29 cellular contexts compared by ENCODE assay signal in the genomic region with DNA sequence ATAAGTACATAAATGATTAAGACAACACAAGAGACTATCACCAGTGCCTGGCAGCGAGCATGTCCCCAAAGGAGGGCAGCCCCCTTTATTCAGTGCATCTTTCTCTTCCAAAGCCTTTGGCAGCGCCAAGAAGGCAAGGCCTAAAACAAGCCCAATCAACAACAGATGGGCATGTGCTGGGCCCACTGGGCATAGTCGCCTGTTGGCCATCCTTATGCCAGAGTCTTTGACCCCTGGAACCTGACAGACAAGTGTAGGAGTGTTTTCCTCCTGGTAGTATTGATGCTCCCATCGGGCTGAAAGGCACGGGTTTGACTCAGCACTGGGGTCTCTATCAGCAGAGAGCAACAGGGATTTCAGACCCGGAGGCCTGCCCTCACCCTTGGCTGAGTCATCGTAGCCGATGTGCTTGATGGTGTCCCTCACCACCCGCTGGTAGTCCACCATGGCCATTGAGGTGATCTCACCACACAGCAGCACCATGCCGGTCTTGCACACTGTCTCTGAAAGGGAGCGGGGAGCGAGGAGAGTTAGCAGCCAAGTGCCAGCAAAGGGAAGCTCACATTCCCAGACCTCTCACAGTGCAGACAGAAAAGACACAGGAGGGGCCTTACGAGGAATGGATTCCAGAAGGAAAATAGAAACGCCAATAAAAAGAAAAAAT. TPM values are rescaled to one million over a fixed set of nuclear protein-coding genes. Genes with fewer than 3 reads are reported as not detected.
"Had no signal": no experiment of that assay in that cellular context is flagged by ENCODE, and none has a peak within 500 bp of the region (broad histone marks: within the 10 kb centered on the region; RNA-seq: fewer than 3 reads in every experiment).

No MANE protein-coding gene starts in this region.

- H3K27ac Mint-ChIP-seq: activated CD4-positive, alpha-beta T cell treated with anti-CD3 and anti-CD28 coated beads for 36 hours; activated CD8-positive, alpha-beta T cell treated with anti-CD3 and anti-CD28 coated beads, Interleukin-2, amount 10 ng/mL, durations not matched to agents 7 days and 5 days; activated naive CD4-positive, alpha-beta T cell treated with anti-CD3 and anti-CD28 coated beads for 36 hours; activated naive CD8-positive, alpha-beta T cell; brain had no signal

- H3K9me3 Mint-ChIP-seq: activated naive CD4-positive, alpha-beta T cell treated with anti-CD3 and anti-CD28 coated beads for 36 hours; activated T-cell treated with anti-CD3 and anti-CD28 coated beads, Interleukin-2, amount 50 U/mL, for 4 hours; brain had no signal

- H3K36me3 Mint-ChIP-seq: activated naive CD8-positive, alpha-beta T cell; brain had no signal

- H3K4me1 Mint-ChIP-seq: activated CD4-positive, alpha-beta T cell treated with anti-CD3 and anti-CD28 coated beads for 36 hours; brain had no signal

- H3K4me2 ChIP-seq: SK-N-SH had no signal

- DNase-seq: activated CD4-positive, alpha-beta T cell treated with anti-CD3 and anti-CD28 coated beads for 36 hours; activated CD4-positive, alpha-beta T cell treated with anti-CD3 and anti-CD28 coated beads, Interleukin-2, amount 50 U/mL, for 4 hours; activated gamma-delta T cell; activated naive CD4-positive, alpha-beta T cell treated with anti-CD3 and anti-CD28 coated beads for 36 hours; activated T-cell treated with anti-CD3 and anti-CD28 coated beads, Interleukin-2, amount 50 U/mL, for 4 hours; amygdala; cerebellar nuclear complex; KG1; MG63; MV-4-11; NCI-H1105; NCI-H1436 treated with DMSO at 0.1 percent for 48 hours; NCI-H187; NCI-H2081; NCI-H510A treated with DMSO at 0.1 percent for 48 hours; NCI-H69; NK-92 treated with Interleukin-12 subunit alpha and Interleukin-12 subunit beta, amount 100 ng/mL, for 24 hours; OCI-M1; Right ventricle myocardium superior; RPMI8226; SJCRH30; SK-N-SH; T-helper 1 cell; WERI-Rb-1 had no signal

- H3K27me3 ChIP-seq: SJCRH30 had no signal

- H3K9me3 ChIP-seq: MG63, SJCRH30, SK-N-SH had no signal

- ATAC-seq: activated CD4-positive, alpha-beta T cell treated with anti-CD3 and anti-CD28 coated beads for 36 hours; activated CD8-positive, alpha-beta T cell treated with anti-CD3 and anti-CD28 coated beads, Interleukin-2, amount 10 ng/mL, durations not matched to agents 7 days and 5 days; activated T-cell treated with anti-CD3 and anti-CD28 coated beads, Interleukin-2, amount 50 U/mL, for 4 hours; Panc1 had no signal

- H3K27ac ChIP-seq: SJCRH30, WERI-Rb-1 had no signal

- H3K4me3 Mint-ChIP-seq: activated CD4-positive, alpha-beta T cell treated with anti-CD3 and anti-CD28 coated beads for 36 hours; activated CD8-positive, alpha-beta T cell treated with anti-CD3 and anti-CD28 coated beads, Interleukin-2, amount 10 ng/mL, durations not matched to agents 7 days and 5 days; activated naive CD4-positive, alpha-beta T cell treated with anti-CD3 and anti-CD28 coated beads for 36 hours; activated naive CD8-positive, alpha-beta T cell; activated T-cell treated with anti-CD3 and anti-CD28 coated beads, Interleukin-2, amount 50 U/mL, for 4 hours; brain had no signal

- H3K4me1 ChIP-seq: SJCRH30 had no signal

- H3K9ac ChIP-seq: SK-N-SH had no signal

RNA-seq across cellular contexts. Expression of gene MAT1A, which starts 5.8 kb away (rescaled TPM):
- total RNA-seq: activated CD4-positive, alpha-beta T cell treated with anti-CD3 and anti-CD28 coated beads for 36 hours; activated CD8-positive, alpha-beta T cell treated with anti-CD3 and anti-CD28 coated beads, Interleukin-2, amount 10 ng/mL, durations not matched to agents 7 days and 5 days; activated naive CD4-positive, alpha-beta T cell treated with anti-CD3 and anti-CD28 coated beads for 36 hours; SJCRH30; T-helper 2 cell treated with Interferon-gamma antibody and Interleukin-4, amounts not matched to agents 100 ng/mL and 5 ng/mL, for 36 hours had no signal
